In the genomic region with DNA sequence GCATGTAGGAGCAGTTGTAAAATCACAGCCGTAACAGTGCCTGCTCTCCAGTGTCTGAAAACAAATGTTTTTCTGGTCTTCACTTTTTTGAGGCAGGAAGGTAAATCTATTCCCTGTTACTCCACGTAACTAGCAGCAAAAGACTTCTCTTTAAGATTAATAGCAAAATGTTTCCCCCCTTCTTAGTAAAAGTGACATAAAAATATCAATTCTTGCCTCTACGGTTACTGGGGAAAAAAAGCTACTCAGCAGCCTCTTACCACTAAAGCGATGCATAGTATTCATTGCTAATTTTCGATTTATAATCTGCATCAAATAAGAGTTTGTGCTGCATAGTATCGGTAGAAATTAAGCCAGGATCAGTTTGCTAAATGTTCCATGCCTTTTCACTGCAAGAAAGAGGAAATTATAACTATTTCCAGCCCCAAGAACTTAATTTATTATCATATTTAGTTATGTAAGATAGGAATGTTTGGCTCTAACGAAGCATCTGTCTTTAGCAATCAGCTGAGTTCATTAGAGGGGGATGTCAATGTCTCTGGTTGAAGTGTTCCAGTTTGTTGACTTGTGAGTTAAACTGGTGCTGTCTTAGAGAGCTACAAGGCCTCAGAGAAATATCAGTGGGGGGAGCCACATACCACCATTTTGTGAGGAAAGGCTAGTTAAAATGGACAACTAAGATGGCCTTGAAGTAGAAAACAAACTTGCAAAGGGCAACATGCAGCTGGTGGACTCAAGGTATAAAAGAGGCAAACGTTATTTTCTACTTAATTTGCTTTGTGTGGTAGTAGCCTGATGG, we compare ENCODE assay signal across 8 cellular contexts. TPM values are rescaled to one million over a fixed set of nuclear protein-coding genes. Genes with fewer than 3 reads are reported as not detected.
A peak's percentile ranks its signal among the peaks of the same experiment; 100 is the strongest.
DNase-seq lines count a peak whose midpoint lies in the region; ATAC-seq, FAIRE-seq and TF ChIP-seq lines count a peak whose summit lies in the region.

No MANE protein-coding gene starts in this region.

- H3K4me1 ChIP-seq in mesodermal cell (ENCODE audit: control insufficient read depth, insufficient read depth, low read length, poor library complexity, severe bottlenecking) = peaks cover 8% of the 10 kb centered on the region

- 49 to 64% methylated on average over 3 to 5 of the region's 8 CpGs for WGBS in mesodermal cell (ENCODE audit: insufficient coverage in 2 of 2), 2 experiments

- peak; percentile 33 for FAIRE-seq in GM12891 (lab: Jason Lieb, UNC)

- no peak for DNase-seq in GM12891 (ENCODE audit: insufficient read length, low spot score)
- DNase-seq in NCI-H69 (lab: John Stamatoyannopoulos, UW) = peak; percentile 40
- peak in 1 of 61 donors; percentile 8 for DNase-seq in caudate nucleus (lab: John Stamatoyannopoulos, UW)
- no peak for DNase-seq in NCI-H345 (lab: John Stamatoyannopoulos, UW)
- DNase-seq in COR-L47 (lab: John Stamatoyannopoulos, UW) = no peak

- H3K27ac ChIP-seq in caudate nucleus (ENCODE audit: low read depth, low read length) (peak overlapping the region; percentile 98), mesodermal cell (ENCODE audit: low read depth, low read length, severe bottlenecking) (peak overlapping the region; percentile 97)

- no peaks in the 10 kb centered on the region for H3K9me3 ChIP-seq in mesodermal cell (ENCODE audit: control insufficient read depth, low read length)

- peak overlapping the region; percentile 88 for H3K4me3 ChIP-seq in mesodermal cell (ENCODE audit: extremely low read depth, insufficient read depth, low read length, poor library complexity, severe bottlenecking)

- ATAC-seq in GM19463 (IDR thresholded peaks at IDR 0.05; ENCODE audit: unreplicated experiment) (no peak), GM21786 (IDR thresholded peaks at IDR 0.05; ENCODE audit: unreplicated experiment) (no peak)

- H3K36me3 ChIP-seq in mesodermal cell (ENCODE audit: control insufficient read depth, insufficient read depth, low read length) = peaks cover 21% of the 10 kb centered on the region

- TF ChIP-seq POLR2A in GM12891 (IDR thresholded peaks at IDR 0.05; ENCODE audit: low read depth, low read length) = no peak

TF ChIP-seq in GM12891, 5 proteins besides CTCF, POLR2A, EP300 and RAD21:
- TF ChIP-seq PAX5 (IDR thresholded peaks at IDR 0.05; ENCODE audit: insufficient read depth, low read length, severe bottlenecking) (no peak), SPI1 (IDR thresholded peaks at IDR 0.05; ENCODE audit: low read depth, low read length) (no peak), POLR2AphosphoS5 (IDR thresholded peaks at IDR 0.05; ENCODE audit: low read depth, low read length) (no peak), TAF1 (IDR thresholded peaks at IDR 0.05; ENCODE audit: low read depth, low read length) (no peak), POU2F2 (IDR thresholded peaks at IDR 0.05; ENCODE audit: low read depth, low read length) (no peak)
TF ChIP-seq in GM12891: peak in this region for 0.

RNA-seq across cellular contexts. Expression of gene TSPYL1, which starts 0.6 kb away (rescaled TPM):
- 26.9 TPM for polyA plus RNA-seq in GM12891 (2012; ENCODE audit: low read depth, missing spikeins)
- 42.1 TPM for polyA plus RNA-seq in mesodermal cell (2013, experiment 1 of 2)
- 40.2 TPM for polyA plus RNA-seq in mesodermal cell (2013, experiment 2 of 2)

RNA-seq across cellular contexts. Expression of gene TSPYL4, which starts 26.5 kb away (rescaled TPM):
- polyA plus RNA-seq in GM12891 (2012; ENCODE audit: low read depth, missing spikeins) = 14.1 TPM
- polyA plus RNA-seq in mesodermal cell (2013, experiment 1 of 2) = 20.6 TPM
- polyA plus RNA-seq in mesodermal cell (2013, experiment 2 of 2) = 19.6 TPM
